Comparison of ENCODE assay signal across 8 cellular contexts in the genomic region with DNA sequence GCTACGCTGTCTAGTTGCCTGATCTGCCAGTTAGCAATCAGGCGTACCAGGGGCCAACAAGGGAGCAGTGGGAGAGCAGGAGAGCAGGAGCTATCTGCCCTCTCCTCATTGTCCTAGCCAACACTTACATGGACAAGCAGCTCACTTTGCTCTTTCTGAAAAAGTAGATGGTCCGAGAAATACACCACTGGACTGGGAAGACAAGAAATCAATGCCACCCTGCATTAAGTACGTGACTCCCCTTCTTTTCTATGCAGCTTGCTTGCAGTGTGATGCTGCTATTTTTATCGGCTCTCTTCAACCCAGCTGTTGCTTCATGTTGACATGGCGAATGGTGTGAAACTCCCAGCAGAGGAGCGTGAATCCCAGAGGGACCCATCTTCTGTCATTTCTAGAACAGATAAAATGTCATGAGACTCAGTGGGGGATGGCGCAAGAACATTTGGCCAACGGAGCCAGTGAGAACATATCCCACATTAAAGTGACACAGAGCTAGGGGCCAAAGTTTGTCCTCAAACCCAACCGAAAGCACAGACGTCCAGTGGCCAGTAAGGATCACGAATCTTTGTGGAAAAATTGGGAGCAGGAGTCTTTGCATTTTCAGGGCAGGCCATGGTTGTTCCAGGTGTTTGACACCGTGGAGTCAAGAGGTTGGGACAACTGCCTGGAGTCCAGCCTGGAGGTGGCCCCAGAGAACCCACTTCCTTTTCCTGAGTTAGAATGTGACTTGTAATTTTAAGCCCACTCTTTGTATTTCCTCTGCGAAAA. TPM values are rescaled to one million over a fixed set of nuclear protein-coding genes. Genes with fewer than 3 reads are reported as not detected.
DNase-seq lines count a peak whose midpoint lies in the region; ATAC-seq and TF ChIP-seq lines count a peak whose summit lies in the region.

No MANE protein-coding gene starts in this region.

- H3K9me3 ChIP-seq in OCI-LY7 (ENCODE audit: low read length) (peaks cover 11% of the 10 kb centered on the region; the same call in 1 of the 2 replicates), left lung (no peaks in the 10 kb centered on the region)

- peaks cover 10% of the 10 kb centered on the region for H3K9me3 Mint-ChIP-seq in osteocyte (ENCODE audit: unreplicated experiment)
- no peaks in the 10 kb centered on the region for H3K9me3 Mint-ChIP-seq in activated T-helper 17 cell treated with anti-CD3 and anti-CD28 coated beads, Interleukin-2, amount 50 U/mL, for 72 hours

- peaks cover 33% of the 10 kb centered on the region for H3K4me1 Mint-ChIP-seq in osteocyte (ENCODE audit: unreplicated experiment)
- H3K4me1 Mint-ChIP-seq in activated T-helper 17 cell treated with anti-CD3 and anti-CD28 coated beads, Interleukin-2, amount 50 U/mL, for 72 hours: no peaks in the 10 kb centered on the region

- ATAC-seq in GM18861 (IDR thresholded peaks at IDR 0.05; ENCODE audit: unreplicated experiment): peak; percentile 62
- peak; percentile 69 for ATAC-seq in HG02678 (IDR thresholded peaks at IDR 0.05; ENCODE audit: unreplicated experiment)
- no peak for ATAC-seq in activated T-helper 17 cell treated with anti-CD3 and anti-CD28 coated beads, Interleukin-2, amount 50 U/mL, for 72 hours (replicated peaks)
- ATAC-seq in left lung: no peak

- H3K27ac Mint-ChIP-seq in osteocyte (ENCODE audit: unreplicated experiment): peak overlapping the region; percentile 41
- no peak overlapping the region for H3K27ac Mint-ChIP-seq in activated T-helper 17 cell treated with anti-CD3 and anti-CD28 coated beads, Interleukin-2, amount 50 U/mL, for 72 hours

- H3K27ac ChIP-seq in OCI-LY7 (ENCODE audit: low read depth, low read length, poor library complexity, severe bottlenecking) (peak overlapping the region; percentile 85), left lung (no peak overlapping the region)

- H4K20me1 ChIP-seq in OCI-LY7 (ENCODE audit: insufficient read depth, low read length): no peaks in the 10 kb centered on the region

- intact Hi-C loops in OCI-LY7 (cut with micrococcal nuclease; ENCODE audit: unreplicated experiment) (loop anchor here (1.0 to 10.0 kb wide), 2 partner anchors 53 to 193 kb away; a partner anchor contains a TSS), left lung (cut with DNase I) (no loop called here)

- CTCF ChIA-PET in OCI-LY7 (lab: Charles Lee; ENCODE audit: unreplicated experiment): no interaction called here

- peak overlapping the region; percentile 10 for H3K4me3 Mint-ChIP-seq in osteocyte (ENCODE audit: unreplicated experiment)
- no peak overlapping the region for H3K4me3 Mint-ChIP-seq in activated T-helper 17 cell treated with anti-CD3 and anti-CD28 coated beads, Interleukin-2, amount 50 U/mL, for 72 hours

- peak overlapping the region; percentile 72 for H3K4me2 ChIP-seq in OCI-LY7 (ENCODE audit: low read length)

- POLR2A ChIA-PET in OCI-LY7 (lab: Charles Lee): interaction anchor here (0.6 to 3.2 kb wide), 11 partner anchors 9 to 58 kb away, joined by 3 to 19 read pairs (median 4); a partner anchor contains a TSS

- peak overlapping the region; percentile 90 for H2AFZ ChIP-seq in OCI-LY7 (ENCODE audit: low read length)

- no TSS peak for BruUV-seq in OCI-LY7 (replicated peaks; lab: Mats Ljungman, UMichigan)

- H3K27me3 Mint-ChIP-seq in osteocyte (ENCODE audit: unreplicated experiment): no peaks in the 10 kb centered on the region
- H3K27me3 Mint-ChIP-seq in activated T-helper 17 cell treated with anti-CD3 and anti-CD28 coated beads, Interleukin-2, amount 50 U/mL, for 72 hours: no peaks in the 10 kb centered on the region

- H3K79me2 ChIP-seq in OCI-LY7 (ENCODE audit: insufficient read depth, low read depth, low read length): no peaks in the 10 kb centered on the region

- H3K36me3 ChIP-seq in OCI-LY7 (ENCODE audit: insufficient read depth, low read length) (no peaks in the 10 kb centered on the region; the same call in 1 of the 2 replicates), left lung (no peaks in the 10 kb centered on the region)

- peak overlapping the region; percentile 45 for H3K4me3 ChIP-seq in OCI-LY7 (ENCODE audit: low read depth, low read length, poor library complexity, severe bottlenecking)
- no peak overlapping the region for H3K4me3 ChIP-seq in left lung

- DNase-seq in OCI-LY7 (ENCODE audit: low spot score) (peak; percentile 92), osteocyte (ENCODE audit: extremely low spot score, unreplicated experiment) (no peak), NCI-H226 (no peak), left lung (no peak)
- no peak for DNase-seq in stimulated activated CD4-positive, alpha-beta T cell treated with anti-CD3 and anti-CD28 coated beads, Interleukin-4, amount 100 ng/mL, for 1 hour

- H3K9me2 ChIP-seq in OCI-LY7 (ENCODE audit: insufficient read depth, low read length): no peaks in the 10 kb centered on the region

- TF ChIP-seq CTCF in OCI-LY7 (conservative IDR thresholded peaks at IDR 0.05; ENCODE audit: low read length) (peak; percentile 39; the same call in 1 of the 2 replicates), osteocyte (IDR thresholded peaks at IDR 0.05) (no peak), left lung (IDR thresholded peaks at IDR 0.05) (no peak)

- H3K36me3 Mint-ChIP-seq in osteocyte (ENCODE audit: unreplicated experiment): no peaks in the 10 kb centered on the region
- no peaks in the 10 kb centered on the region for H3K36me3 Mint-ChIP-seq in activated T-helper 17 cell treated with anti-CD3 and anti-CD28 coated beads, Interleukin-2, amount 50 U/mL, for 72 hours (ENCODE audit: low read depth)

- no peaks in the 10 kb centered on the region for H3K27me3 ChIP-seq in left lung

- H3K4me1 ChIP-seq in OCI-LY7 (ENCODE audit: insufficient read depth, low read length, poor library complexity, severe bottlenecking) (peaks cover 74% of the 10 kb centered on the region), left lung (peaks cover 21 to 56% of the 10 kb centered on the region in 2 donors)

RNA-seq across cellular contexts. Expression of a gene that starts 53.7 kb away (rescaled TPM):
- total RNA-seq in OCI-LY7 (2014; rRNA removed; shearing (Covaris generic)): 27.3 and 28.0 TPM in 2 replicates
- total RNA-seq in OCI-LY7 (2022): 33.5 and 38.2 TPM in 2 replicates
- 97.8 and 123 TPM in 2 replicates for total RNA-seq in osteocyte
- 10 to 100 TPM; 15.7 to 18.3 TPM for total RNA-seq in activated T-helper 17 cell treated with anti-CD3 and anti-CD28 coated beads, Interleukin-2, amount 50 U/mL, for 72 hours
- 10 to 100 TPM; 56.1 to 68.1 TPM for total RNA-seq in left lung

Comparison
In these comparisons a context has a peak if more than half of its experiments do, and no peak if none do; other contexts are left out.
1. ATAC-seq: peak in GM18861 (single experiment) and HG02678 (single experiment); none in activated T-helper 17 cell treated with anti-CD3 and anti-CD28 coated beads, Interleukin-2, amount 50 U/mL, for 72 hours (single experiment) and left lung (single experiment).